In the genomic region with DNA sequence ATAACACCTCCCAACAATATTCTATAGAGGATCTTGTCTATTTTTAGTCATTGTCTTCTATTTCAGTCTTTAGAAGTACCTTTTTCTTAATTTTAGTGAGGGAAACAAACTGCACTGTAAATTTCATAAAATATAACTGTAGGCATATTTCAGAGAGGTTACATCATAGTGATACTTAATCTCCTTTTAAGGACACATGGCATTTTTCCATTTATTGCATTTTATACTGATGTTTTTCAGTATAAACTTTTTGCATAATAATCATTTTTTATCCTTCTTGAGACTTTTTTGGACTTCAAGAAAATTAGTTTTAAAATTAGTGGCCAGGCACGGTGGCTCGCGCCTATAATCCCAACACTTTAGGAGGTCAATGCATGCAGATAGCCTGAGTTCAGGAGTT, we compare ENCODE assay signal across 19 cellular contexts.
"Had no signal": no experiment of that assay in that cellular context is flagged by ENCODE, and none has a peak within 500 bp of the region (broad histone marks: within the 10 kb centered on the region; RNA-seq: fewer than 3 reads in every experiment).

No MANE protein-coding gene starts in this region.

- H3K4me3 Mint-ChIP-seq: neural progenitor cell had no signal

- H3K27me3 ChIP-seq: heart left ventricle, neural progenitor cell, sigmoid colon, suprapubic skin, thyroid gland, upper lobe of left lung, uterus had no signal

- H3K4me2 ChIP-seq: neural progenitor cell had no signal

- H3K9me3 ChIP-seq: suprapubic skin, thyroid gland had no signal

- H3K4me1 ChIP-seq: neural progenitor cell, uterus had no signal

- H3K9ac ChIP-seq: neural progenitor cell had no signal

- H3K27me3 Mint-ChIP-seq: naive thymus-derived CD4-positive, alpha-beta T cell had no signal

- H3K36me3 ChIP-seq: neural progenitor cell, sigmoid colon, suprapubic skin, thyroid gland, uterus had no signal

- DNase-seq: effector memory CD4-positive, alpha-beta T cell; heart left ventricle; hippocampal formation; mammary epithelial cell; naive thymus-derived CD4-positive, alpha-beta T cell; occipital lobe; posterior cingulate gyrus; sigmoid colon; small intestine; stimulated activated CD4-positive, alpha-beta T cell treated with anti-CD3 and anti-CD28 coated beads, Interleukin-12 subunit alpha, Interleukin-12 subunit beta, amount 100 ng/mL, for 4 hours; stimulated activated naive CD4-positive, alpha-beta T cell treated with Interleukin-2 at 50 U/mL for 16 hours; thyroid gland; uterus had no signal

- H3K4me3 ChIP-seq: coronary artery, heart left ventricle, neural progenitor cell, sigmoid colon, suprapubic skin, thyroid gland, upper lobe of left lung, uterus had no signal

- H3K4me1 Mint-ChIP-seq: neural progenitor cell had no signal

- H2AFZ ChIP-seq: neural progenitor cell had no signal

- ATAC-seq: esophagus mucosa; heart left ventricle; left lobe of liver; naive thymus-derived CD4-positive, alpha-beta T cell had no signal

- H3K27ac Mint-ChIP-seq: neural progenitor cell had no signal

- H3K27ac ChIP-seq: coronary artery, heart left ventricle, neural progenitor cell, sigmoid colon, suprapubic skin, thyroid gland, upper lobe of left lung, uterus had no signal
